In the genomic region with DNA sequence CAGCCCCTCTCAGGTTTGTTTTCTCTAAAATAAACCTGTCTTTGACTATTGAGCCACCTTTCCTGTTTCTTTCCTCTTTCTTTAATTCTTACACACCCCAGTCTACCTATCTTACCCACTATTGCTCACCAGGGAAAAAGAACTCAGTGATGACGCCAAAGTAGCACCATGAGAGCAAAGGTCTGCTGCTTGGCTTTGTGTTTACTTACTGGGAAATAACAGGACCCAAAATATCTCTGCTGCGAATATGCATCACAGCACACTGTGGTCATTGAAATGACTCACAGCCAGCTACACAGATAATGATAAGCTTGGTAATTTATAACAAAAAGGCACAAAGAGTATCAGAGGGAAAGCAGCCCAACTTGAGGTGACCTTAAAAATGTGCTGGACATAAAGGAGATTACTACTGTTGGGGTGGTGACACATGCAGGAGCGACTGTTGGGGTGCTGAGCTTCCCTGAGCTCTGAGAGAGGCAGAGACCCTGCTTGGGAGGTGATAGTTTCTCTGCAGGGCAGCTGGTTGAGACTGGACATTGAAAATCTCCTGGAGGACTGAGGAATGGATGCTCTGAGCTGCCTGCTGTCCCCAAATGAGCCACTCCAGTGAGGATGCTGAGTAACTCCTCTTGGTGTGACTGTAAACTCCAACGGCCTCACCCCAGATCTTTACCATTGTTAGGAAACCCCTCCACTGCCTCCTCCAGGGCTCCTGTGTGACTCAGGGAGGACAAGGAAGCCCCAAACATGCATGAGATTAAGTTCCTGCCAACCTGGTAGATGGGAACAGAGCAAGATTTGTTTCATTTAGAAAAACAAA, we compare ENCODE assay signal across 9 cellular contexts. TPM values are rescaled to one million over a fixed set of nuclear protein-coding genes. Genes with fewer than 3 reads are reported as not detected.
DNase-seq lines count a peak whose midpoint lies in the region; ATAC-seq, FAIRE-seq and TF ChIP-seq lines count a peak whose summit lies in the region.
"Had no signal": no experiment of that assay in that cellular context is flagged by ENCODE, and none has a peak within 500 bp of the region (broad histone marks: within the 10 kb centered on the region; RNA-seq: fewer than 3 reads in every experiment).

No MANE protein-coding gene starts in this region.

- no peaks in the 10 kb centered on the region for H3K36me3 Mint-ChIP-seq in Caco-2 (ENCODE audit: insufficient read depth, unreplicated experiment)

- DNase-seq in Caco-2, result peak in 1 of 2 experiments; percentile 35
- peak; percentile 28 for DNase-seq in NAMALWA (ENCODE audit: low spot score)
- DNase-seq in heart right ventricle, result no peak
- DNase-seq in NK-92 treated with Interleukin-12 subunit alpha and Interleukin-12 subunit beta, amount 100 ng/mL, for 24 hours (lab: John Stamatoyannopoulos, UW), result no peak
- no peak for DNase-seq in frontal cortex (ENCODE audit: low spot score in 2 of 2)
- DNase-seq in NCI-H1092 (lab: John Stamatoyannopoulos, UW), result no peak
- DNase-seq in cerebellar cortex (ENCODE audit: low spot score), result no peak

- H3K27ac ChIP-seq in heart right ventricle, result peak overlapping the region in 5 of 10 donors; percentile 44 to 70 (median 51)
- H3K27ac ChIP-seq: breast epithelium had no signal

- H3K4me1 ChIP-seq in Caco-2 (peaks cover 19% of the 10 kb centered on the region), heart right ventricle (peaks cover 0 to 46% (median 18%) of the 10 kb centered on the region in 9 donors)
- H3K4me1 ChIP-seq: breast epithelium had no signal

- no peak for FAIRE-seq in frontal cortex (lab: Jason Lieb, UNC)

- H3K4me1 Mint-ChIP-seq in Caco-2 (ENCODE audit: low read depth, unreplicated experiment), result peaks cover 17% of the 10 kb centered on the region

- peak; percentile 87 for ATAC-seq in GM21786 (IDR thresholded peaks at IDR 0.05; ENCODE audit: unreplicated experiment)
- peak in 6 of 8 donors; percentile 31 to 75 (median 50) for ATAC-seq in heart right ventricle

- no peaks in the 10 kb centered on the region for H3K36me3 ChIP-seq in Caco-2 (ENCODE audit: control insufficient read depth, insufficient read depth, low read length)
- no peaks in the 10 kb centered on the region for H3K36me3 ChIP-seq in heart right ventricle
- H3K36me3 ChIP-seq: breast epithelium had no signal

- no peaks in the 10 kb centered on the region for H3K27me3 Mint-ChIP-seq in Caco-2 (ENCODE audit: insufficient read depth, unreplicated experiment)

- no TSS peak for BruUV-seq in Caco-2 (replicated peaks; lab: Mats Ljungman, UMichigan)

- TF ChIP-seq CTCF in Caco-2 (IDR thresholded peaks at IDR 0.05; ENCODE audit: insufficient read depth in 1 of 2, low read depth in 1 of 2, low read length in 1 of 2, severe bottlenecking in 1 of 2, unreplicated experiment in 1 of 2), result no peak
- TF ChIP-seq CTCF in heart right ventricle (IDR thresholded peaks at IDR 0.05), result no peak

- CTCF ChIA-PET in Caco-2 (lab: Charles Lee), result interaction anchor here (1.6 kb wide), 1 partner anchor 30 kb away, joined by 4 read pairs; no protein-coding TSS in a partner anchor

- no peaks in the 10 kb centered on the region for H3K9me3 ChIP-seq in Caco-2
- no peaks in the 10 kb centered on the region for H3K9me3 ChIP-seq in heart right ventricle
- H3K9me3 ChIP-seq: breast epithelium had no signal

- WGBS in heart right ventricle, 2 donors, result 67 to 73% methylated on average over 4 of the region's 4 CpGs

- H3K27me3 ChIP-seq in Caco-2 (replicated peaks; ENCODE audit: control insufficient read depth, insufficient read depth, low read length) (no peaks in the 10 kb centered on the region), heart right ventricle (no peaks in the 10 kb centered on the region)
- H3K27me3 ChIP-seq: breast epithelium had no signal

- H3K9me3 Mint-ChIP-seq in Caco-2 (ENCODE audit: unreplicated experiment), result no peaks in the 10 kb centered on the region

- H3K4me3 Mint-ChIP-seq in Caco-2 (ENCODE audit: unreplicated experiment), result no peak overlapping the region

- no peak overlapping the region for H3K4me3 ChIP-seq in Caco-2 (ENCODE audit: low read depth, low read length)
- H3K4me3 ChIP-seq in heart right ventricle, result no peak overlapping the region
- H3K4me3 ChIP-seq: breast epithelium had no signal

- POLR2A ChIA-PET in Caco-2 (lab: Charles Lee), result no interaction called here

- H3K27ac Mint-ChIP-seq in Caco-2 (ENCODE audit: unreplicated experiment), result peak overlapping the region; percentile 23

- intact Hi-C loops in Caco-2 (cut with micrococcal nuclease; ENCODE audit: unreplicated experiment), result no loop called here
- intact Hi-C loops in heart right ventricle (cut with DNase I), result no loop called here

RNA-seq across cellular contexts. Expression of a gene that starts 14.5 kb away (rescaled TPM):
- total RNA-seq in Caco-2 (2022) (0.14 and 0.49 TPM in 2 replicates), heart right ventricle (under 1 TPM in 4 of 10 donors, not detected in 6; 0.15 to 0.23 (median 0.16) TPM), frontal cortex (0.41 TPM)
- under 1 TPM in 1 of 2 donors, not detected in 1; 0.10 TPM for polyA plus RNA-seq in heart right ventricle

RNA-seq across cellular contexts. Expression of a gene that starts 25.9 kb away (rescaled TPM):
- total RNA-seq in Caco-2 (2022) (33.5 and 39.8 TPM in 2 replicates), heart right ventricle (10 to 100 TPM; 16.4 to 31.9 (median 19.2) TPM), frontal cortex (24.5 TPM)
- 10 to 100 TPM; 11.1 to 37.8 TPM for polyA plus RNA-seq in heart right ventricle

RNA-seq across cellular contexts. Expression of a gene that starts 26.1 kb away (rescaled TPM):
- total RNA-seq in Caco-2 (2022) (21.9 and 30.0 TPM in 2 replicates), heart right ventricle (10 to 100 TPM; 12.4 to 23.9 (median 16.8) TPM), frontal cortex (30.2 TPM)
- polyA plus RNA-seq in heart right ventricle, result 10 to 100 TPM in 1 of 2 donors, 1 to 10 TPM in 1; 9.7 to 29.1 TPM
